ENCODE assay signal across 15 cellular contexts in the genomic region with DNA sequence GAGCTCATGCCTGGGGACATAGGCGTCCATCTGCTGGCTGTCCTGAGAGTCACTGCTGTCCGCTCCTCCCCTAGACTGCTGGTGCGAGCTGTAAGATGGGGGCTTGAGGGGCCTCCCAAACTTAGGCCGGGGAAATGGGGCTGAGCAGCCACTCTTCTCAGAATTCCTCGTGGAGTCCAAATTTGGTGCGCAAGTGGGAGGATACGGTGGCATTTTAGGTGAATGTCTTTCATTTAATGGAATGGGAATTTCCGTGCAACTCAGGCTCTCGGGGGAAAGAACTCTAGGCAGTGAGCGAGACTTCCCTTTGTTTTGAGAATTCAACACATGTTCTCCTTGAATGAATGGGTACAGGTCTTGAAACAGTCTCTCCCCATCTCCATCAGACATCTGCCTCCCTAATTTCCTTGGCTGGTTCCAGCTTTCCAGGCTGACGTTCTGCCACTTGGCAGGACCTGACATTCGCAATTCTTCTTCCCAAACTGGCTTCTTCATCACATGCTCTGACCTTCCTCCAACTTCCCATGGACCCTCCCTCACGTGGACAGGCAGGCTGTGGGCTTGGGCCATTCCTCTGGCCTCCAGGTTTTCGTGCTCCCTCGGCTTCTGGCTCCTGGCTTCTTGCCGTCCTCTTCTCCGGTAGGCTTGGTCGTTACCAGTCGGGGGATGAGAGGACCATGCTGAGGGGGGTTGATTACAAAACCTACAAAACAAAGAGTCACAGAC. TPM values are rescaled to one million over a fixed set of nuclear protein-coding genes. Genes with fewer than 3 reads are reported as not detected.
DNase-seq lines count a peak whose midpoint lies in the region; ATAC-seq and TF ChIP-seq lines count a peak whose summit lies in the region.
"Had no signal": no experiment of that assay in that cellular context is flagged by ENCODE, and none has a peak within 500 bp of the region (broad histone marks: within the 10 kb centered on the region; RNA-seq: fewer than 3 reads in every experiment).

No MANE protein-coding gene starts in this region.

- H3K4me2 ChIP-seq in IMR-90 (ENCODE audit: low read depth, low read length), result no peak overlapping the region

- H3K14ac ChIP-seq in IMR-90 (replicated peaks; ENCODE audit: low read depth, low read length), result no peak overlapping the region

- H3K4me3 Mint-ChIP-seq in mesothelial cell of epicardium, result no peak overlapping the region
- H3K4me3 Mint-ChIP-seq: activated naive CD8-positive, alpha-beta T cell treated with anti-CD3 and anti-CD28 coated beads, Interleukin-2, amount 10 ng/mL, durations not matched to agents 7 days and 5 days had no signal

- H3K4me1 Mint-ChIP-seq in mesothelial cell of epicardium, result peaks cover 41% of the 10 kb centered on the region

- ATAC-seq in IMR-90 (ENCODE audit: low read depth) (no peak), body of pancreas (peak; percentile 7), thoracic aorta (ENCODE audit: insufficient number of reproducible peaks, low FRiP score, low read depth) (no peak), esophagus mucosa (no peak)
- ATAC-seq: HCT116; stimulated activated naive CD8-positive, alpha-beta T cell treated with anti-CD3 and anti-CD28 coated beads, Interleukin-15, Interleukin-2, amounts not matched to agents 100 U/mL and 50 U/mL, for 24 hours had no signal

- peaks cover 29 to 72% of the 10 kb centered on the region in 2 experiments for H3K79me1 ChIP-seq in IMR-90 (ENCODE audit: low read depth in 1 of 2, low read length in 2 of 2)

- no peak overlapping the region for H2BK15ac ChIP-seq in IMR-90 (ENCODE audit: low read depth, low read length)

- no peak for TF ChIP-seq CTCF in IMR-90 (conservative IDR thresholded peaks at IDR 0.05; ENCODE audit: low read depth, low read length)
- TF ChIP-seq CTCF in body of pancreas (IDR thresholded peaks at IDR 0.05), result no peak
- no peak for TF ChIP-seq CTCF in mesothelial cell of epicardium (IDR thresholded peaks at IDR 0.05; ENCODE audit: unreplicated experiment)
- TF ChIP-seq CTCF in thoracic aorta (IDR thresholded peaks at IDR 0.05), result no peak
- no peak for TF ChIP-seq CTCF in prostate gland (IDR thresholded peaks at IDR 0.05)
- no peak for TF ChIP-seq CTCF in GM10248 (IDR thresholded peaks at IDR 0.05; ENCODE audit: control extremely low read depth, extremely low read depth, low read depth, missing control alignments)

- H3K27ac ChIP-seq in IMR-90 (ENCODE audit: insufficient read depth, low read length), result no peak overlapping the region
- H3K27ac ChIP-seq in body of pancreas, result peak overlapping the region in 2 of 4 donors; percentile 24 to 25
- peak overlapping the region; percentile 68 to 69 for H3K27ac ChIP-seq in thoracic aorta
- peak overlapping the region in 1 of 2 donors; percentile 49 for H3K27ac ChIP-seq in prostate gland

- H3K4me1 ChIP-seq in IMR-90 (ENCODE audit: control insufficient read depth, insufficient read depth, low read length) (no peaks in the 10 kb centered on the region), body of pancreas (peaks cover 27% of the 10 kb centered on the region), thoracic aorta (ENCODE audit: control insufficient read depth in 1 of 2, low read depth in 2 of 2) (peaks cover 17 to 34% of the 10 kb centered on the region in 2 donors), prostate gland (replicated peaks) (peaks cover 9% of the 10 kb centered on the region)

- no peak overlapping the region for H4K8ac ChIP-seq in IMR-90 (ENCODE audit: low read depth in 2 of 2, low read length in 2 of 2)

- no peak overlapping the region for H3K56ac ChIP-seq in IMR-90 (ENCODE audit: extremely low read depth, insufficient read depth, low read length)

- H3K4me3 ChIP-seq in IMR-90 (ENCODE audit: insufficient read depth, low read depth, low read length) (no peak overlapping the region), body of pancreas (no peak overlapping the region), thoracic aorta (no peak overlapping the region), prostate gland (no peak overlapping the region)

- DNase-seq in IMR-90 (no peak), body of pancreas (no peak), mesothelial cell of epicardium (ENCODE audit: low spot score in 2 of 2, unreplicated experiment in 2 of 2) (no peak), thoracic aorta (ENCODE audit: low spot score) (no peak), prostate gland (ENCODE audit: low spot score) (no peak), GM10248 (ENCODE audit: extremely low spot score) (no peak)
- DNase-seq: activated naive CD8-positive, alpha-beta T cell treated with anti-CD3 and anti-CD28 coated beads, Interleukin-2, amount 10 ng/mL, durations not matched to agents 7 days and 5 days; activated T-cell treated with anti-CD3 and anti-CD28 coated beads for 4 hours; effector CD8-positive, alpha-beta T cell; Kasumi-1; NCI-H2171 treated with DMSO at 0.1 percent for 48 hours; retina; stimulated activated naive CD8-positive, alpha-beta T cell treated with anti-CD3 and anti-CD28 coated beads, Interleukin-15, Interleukin-2, amounts not matched to agents 100 U/mL and 50 U/mL, for 24 hours had no signal

- H3K27me3 ChIP-seq in IMR-90 (ENCODE audit: control insufficient read depth, insufficient read depth, low read length), result no peaks in the 10 kb centered on the region
- no peaks in the 10 kb centered on the region for H3K27me3 ChIP-seq in body of pancreas
- H3K27me3 ChIP-seq in thoracic aorta (replicated peaks; ENCODE audit: insufficient read depth), result no peaks in the 10 kb centered on the region
- no peaks in the 10 kb centered on the region for H3K27me3 ChIP-seq in prostate gland (replicated peaks; ENCODE audit: insufficient read depth)

- H3K27ac Mint-ChIP-seq in mesothelial cell of epicardium, result peak overlapping the region; percentile 99
- H3K27ac Mint-ChIP-seq: activated naive CD8-positive, alpha-beta T cell treated with anti-CD3 and anti-CD28 coated beads, Interleukin-2, amount 10 ng/mL, durations not matched to agents 7 days and 5 days had no signal

- no peak overlapping the region for H4K5ac ChIP-seq in IMR-90 (ENCODE audit: low read depth, low read length)

- no peak overlapping the region for H2BK20ac ChIP-seq in IMR-90 (ENCODE audit: low read depth, low read length)

- peaks cover 29% of the 10 kb centered on the region for H4K20me1 ChIP-seq in IMR-90 (ENCODE audit: insufficient read depth, low read length)

- no peak overlapping the region for H2BK5ac ChIP-seq in IMR-90 (ENCODE audit: low read depth, low read length, poor library complexity, severe bottlenecking)

- peaks cover 63% of the 10 kb centered on the region for H3K36me3 ChIP-seq in IMR-90 (ENCODE audit: control insufficient read depth, insufficient read depth, low read length)
- H3K36me3 ChIP-seq in body of pancreas (replicated peaks in 1 of 2; ENCODE audit: insufficient read depth in 1 of 2, low read depth in 2 of 2), result no peaks in the 10 kb centered on the region
- no peaks in the 10 kb centered on the region for H3K36me3 ChIP-seq in thoracic aorta
- H3K36me3 ChIP-seq in prostate gland, result no peaks in the 10 kb centered on the region

- H3K9ac ChIP-seq in IMR-90 (ENCODE audit: low read depth, low read length), result no peak overlapping the region

- H3K36me3 Mint-ChIP-seq in mesothelial cell of epicardium, result peaks cover 8% of the 10 kb centered on the region

- no peak for TF ChIP-seq RAD21 in IMR-90 (IDR thresholded peaks at IDR 0.05; ENCODE audit: low read length)

- TF ChIP-seq POLR2A in IMR-90 (IDR thresholded peaks at IDR 0.05; ENCODE audit: low read depth, low read length) (no peak), body of pancreas (IDR thresholded peaks at IDR 0.05) (no peak), prostate gland (IDR thresholded peaks at IDR 0.05) (no peak)

- in situ Hi-C loops in IMR-90 (cut with MboI; ENCODE audit: low sequenced_read_pairs), result no loop called here

- dilution Hi-C loops in IMR-90 (cut with HindIII; ENCODE audit: low sequenced_read_pairs, unreplicated experiment), result no loop called here

- intact Hi-C loops in IMR-90 (cut with micrococcal nuclease), result no loop called here
- intact Hi-C loops in body of pancreas (cut with DNase I), result no loop called here
- intact Hi-C loops in prostate gland (cut with DNase I), result no loop called here

- H2AFZ ChIP-seq in IMR-90 (replicated peaks; ENCODE audit: low read length, poor library complexity), result peak overlapping the region; percentile 49

- POLR2A ChIA-PET in IMR-90 (lab: Charles Lee; ENCODE audit: unreplicated experiment) (interaction anchor here (0.6 kb wide), 1 partner anchor 569 kb away, joined by 12 read pairs; no protein-coding TSS in a partner anchor), GM10248 (lab: Yijun Ruan, JAX) (no interaction called here)

- H2AK9ac ChIP-seq in IMR-90 (replicated peaks; ENCODE audit: low read depth, low read length, poor library complexity), result peak overlapping the region; percentile 35

- H4K91ac ChIP-seq in IMR-90 (ENCODE audit: insufficient read depth, low read depth, low read length), result no peak overlapping the region

- BruUV-seq in IMR-90 (replicated peaks; lab: Mats Ljungman, UMichigan), result no TSS peak

- no peak overlapping the region for H2AK5ac ChIP-seq in IMR-90 (ENCODE audit: low read depth, low read length)

- H3K23ac ChIP-seq in IMR-90 (ENCODE audit: low read depth, low read length), result no peak overlapping the region

- CTCF ChIA-PET in IMR-90 (lab: Yijun Ruan, JAX), result no interaction called here
- CTCF ChIA-PET in GM10248 (lab: Yijun Ruan, JAX), result no interaction called here

- no peak overlapping the region for H3K18ac ChIP-seq in IMR-90 (ENCODE audit: low read depth, low read length)

- peaks cover 10% of the 10 kb centered on the region; the same call in 1 of the 2 replicates for H3K9me1 ChIP-seq in IMR-90 (ENCODE audit: insufficient read depth, low read length)

- H3K9me3 Mint-ChIP-seq in mesothelial cell of epicardium, result no peaks in the 10 kb centered on the region
- H3K9me3 Mint-ChIP-seq: activated naive CD8-positive, alpha-beta T cell treated with anti-CD3 and anti-CD28 coated beads, Interleukin-2, amount 10 ng/mL, durations not matched to agents 7 days and 5 days had no signal

- 94% methylated on average over 6 of the region's 19 CpGs; no CpG with 5 or more reads in 1 of the 2 experiments for WGBS in IMR-90 (ENCODE audit: extremely low coverage in 2 of 2, insufficient read length in 1 of 2), 2 experiments
- 73 to 76% methylated on average over 19 of the region's 19 CpGs for WGBS in body of pancreas, 2 donors
- 67% methylated on average over 19 of the region's 19 CpGs for WGBS in prostate gland

- H2BK120ac ChIP-seq in IMR-90 (ENCODE audit: low read depth, low read length), result no peak overlapping the region

- no peaks in the 10 kb centered on the region for H3K9me3 ChIP-seq in IMR-90 (ENCODE audit: control insufficient read depth, insufficient read depth, low read length)
- no peaks in the 10 kb centered on the region for H3K9me3 ChIP-seq in body of pancreas
- H3K9me3 ChIP-seq in thoracic aorta, result no peaks in the 10 kb centered on the region
- H3K9me3 ChIP-seq in prostate gland, result no peaks in the 10 kb centered on the region

- no peak overlapping the region for H3K4ac ChIP-seq in IMR-90 (ENCODE audit: low read depth, low read length)

- no peaks in the 10 kb centered on the region for H3K27me3 Mint-ChIP-seq in mesothelial cell of epicardium (ENCODE audit: low read depth)

RNA-seq across cellular contexts. Expression of a gene that starts 30.1 kb away (rescaled TPM):
- total RNA-seq in IMR-90 (2012; rRNA removed), result 16.8 and 18.9 TPM in 2 replicates
- 14.8 and 15.9 TPM in 2 replicates for polyA plus RNA-seq in IMR-90 (2012; rRNA removed)
- polyA plus RNA-seq in IMR-90 (2012; cell fraction: cytosol; rRNA removed), result 9.1 and 12.2 TPM in 2 replicates
- 7.2 and 16.6 TPM in 2 replicates for polyA plus RNA-seq in IMR-90 (2012; cell fraction: nucleus; rRNA removed; ENCODE audit: low replicate concordance)
- total RNA-seq in body of pancreas, result 10 to 100 TPM; 15.3 to 22.4 TPM
- 20.4 to 22.8 TPM (median 21.5 TPM) in 3 replicates for total RNA-seq in mesothelial cell of epicardium
- total RNA-seq in thoracic aorta, result 100 to 1,000 TPM in 1 of 2 donors, 10 to 100 TPM in 1; 46.3 to 103 TPM
- 100 to 1,000 TPM in 1 of 2 donors, 1 to 10 TPM in 1; 8.3 to 113 TPM for total RNA-seq in prostate gland
- 2.3 TPM for total RNA-seq in esophagus mucosa
